Comparison of ENCODE assay signal across 9 cellular contexts in the genomic region with DNA sequence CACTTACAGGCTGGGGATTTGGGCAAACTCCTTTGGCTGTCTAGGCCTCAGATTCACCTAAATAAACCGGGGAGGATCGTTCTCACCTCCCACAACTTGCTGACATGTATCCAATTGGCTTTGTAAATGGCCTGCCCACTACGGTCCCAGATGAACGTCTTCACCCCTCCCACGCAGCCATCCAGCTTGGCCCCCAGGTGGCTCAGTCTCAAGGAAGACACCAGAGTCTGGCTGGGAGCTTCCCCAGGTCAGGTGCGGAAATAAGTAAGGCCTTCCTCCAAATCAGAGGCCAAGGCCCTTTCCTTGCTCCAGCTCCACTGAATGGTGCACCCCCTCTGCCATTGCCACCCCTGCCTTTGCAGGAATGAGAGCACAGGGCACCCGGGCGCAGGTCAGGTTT. TPM values are rescaled to one million over a fixed set of nuclear protein-coding genes. Genes with fewer than 3 reads are reported as not detected.
"Had no signal": no experiment of that assay in that cellular context is flagged by ENCODE, and none has a peak within 500 bp of the region (broad histone marks: within the 10 kb centered on the region; RNA-seq: fewer than 3 reads in every experiment).

No MANE protein-coding gene starts in this region.

- H3K4me2 ChIP-seq: GM23338 had no signal

- H3K27me3 Mint-ChIP-seq: IgD-negative memory B cell had no signal

- H3K9me3 Mint-ChIP-seq: GM23338, HFFc6, IgD-negative memory B cell had no signal

- FAIRE-seq: H1, H54, HTR-8/SVneo had no signal

- H3K4me3 ChIP-seq: GM23338 had no signal

- H2AFZ ChIP-seq: GM23338 had no signal

- H3K4me3 Mint-ChIP-seq: GM23338, H9, HFFc6, IgD-negative memory B cell had no signal

- DNase-seq: H9, HCEC 1CT, HFFc6, KG1 had no signal

- ATAC-seq: GM23338 had no signal

- H3K27ac Mint-ChIP-seq: GM23338, HFFc6, IgD-negative memory B cell had no signal

- H3K4me1 Mint-ChIP-seq: GM23338, IgD-negative memory B cell had no signal

RNA-seq across cellular contexts. Expression of a gene that starts 30.7 kb away (rescaled TPM):
- total RNA-seq: GM23338, H9, HFFc6 had no signal
